ENCODE assay signal across 9 cellular contexts in genomic region chr16:88429387-88430184, GRCh38. TPM values are rescaled to one million over a fixed set of nuclear protein-coding genes. Genes with fewer than 3 reads are reported as not detected.
DNase-seq lines count a peak whose midpoint lies in the region; ATAC-seq, FAIRE-seq and TF ChIP-seq lines count a peak whose summit lies in the region.
"Had no signal": no experiment of that assay in that cellular context is flagged by ENCODE, and none has a peak within 500 bp of the region (broad histone marks: within the 10 kb centered on the region; RNA-seq: fewer than 3 reads in every experiment).

No MANE protein-coding gene starts in this region.

- H3K27me3 Mint-ChIP-seq in natural killer cell treated with Interleukin-12 subunit alpha and Interleukin-12 subunit beta and Interleukin-15 and Interleukin-18, amount 100 ng/mL, for 72 hours, result no peaks in the 10 kb centered on the region

- H3K36me3 ChIP-seq in right atrium auricular region, result no peaks in the 10 kb centered on the region
- no peaks in the 10 kb centered on the region for H3K36me3 ChIP-seq in WERI-Rb-1

- no peaks in the 10 kb centered on the region for H3K9me3 ChIP-seq in right atrium auricular region
- H3K9me3 ChIP-seq in WERI-Rb-1 (ENCODE audit: severe bottlenecking), result no peaks in the 10 kb centered on the region

- H3K27ac Mint-ChIP-seq in natural killer cell treated with Interleukin-12 subunit alpha and Interleukin-12 subunit beta and Interleukin-15 and Interleukin-18, amount 100 ng/mL, for 72 hours, result peak overlapping the region in 1 of 2 donors; percentile 51

- peaks cover 0 to 6% of the 10 kb centered on the region in 2 donors for H3K4me1 Mint-ChIP-seq in natural killer cell treated with Interleukin-12 subunit alpha and Interleukin-12 subunit beta and Interleukin-15 and Interleukin-18, amount 100 ng/mL, for 72 hours (ENCODE audit: low read depth in 2 of 2)

- no peaks in the 10 kb centered on the region for H3K9me3 Mint-ChIP-seq in natural killer cell treated with Interleukin-12 subunit alpha and Interleukin-12 subunit beta and Interleukin-15 and Interleukin-18, amount 100 ng/mL, for 72 hours

- no peak for DNase-seq in right atrium auricular region (ENCODE audit: low spot score)
- DNase-seq in Right ventricle myocardium inferior (ENCODE audit: missing footprints), result no peak
- no peak for DNase-seq in natural killer cell treated with Interleukin-12 subunit alpha and Interleukin-12 subunit beta and Interleukin-15 and Interleukin-18, amount 100 ng/mL, for 72 hours (ENCODE audit: low spot score)
- no peak for DNase-seq in WERI-Rb-1
- no peak for DNase-seq in D721Med (ENCODE audit: insufficient read length, low spot score)
- DNase-seq: aorta had no signal

- H3K27me3 ChIP-seq in right atrium auricular region (peaks cover 0 to 11% of the 10 kb centered on the region in 2 donors), WERI-Rb-1 (ENCODE audit: insufficient read depth, low read depth, severe bottlenecking) (no peaks in the 10 kb centered on the region)

- FAIRE-seq in D721Med (lab: Jason Lieb, UNC), result no peak

- intact Hi-C loops in Right ventricle myocardium inferior (cut with DNase I), result loop anchor here (10.0 kb wide), 1 partner anchor 445 kb away; no protein-coding TSS in a partner anchor

- no peaks in the 10 kb centered on the region for H3K36me3 Mint-ChIP-seq in natural killer cell treated with Interleukin-12 subunit alpha and Interleukin-12 subunit beta and Interleukin-15 and Interleukin-18, amount 100 ng/mL, for 72 hours

- H3K4me3 Mint-ChIP-seq in natural killer cell treated with Interleukin-12 subunit alpha and Interleukin-12 subunit beta and Interleukin-15 and Interleukin-18, amount 100 ng/mL, for 72 hours, result peak overlapping the region; percentile 67

- H3K4me3 ChIP-seq in right atrium auricular region (peak overlapping the region; percentile 32 to 58), WERI-Rb-1 (ENCODE audit: low read depth, low read length) (no peak overlapping the region)

- ATAC-seq in Right ventricle myocardium inferior (no peak), HG03175 (IDR thresholded peaks at IDR 0.05; ENCODE audit: unreplicated experiment) (no peak), HG02981 (IDR thresholded peaks at IDR 0.05; ENCODE audit: unreplicated experiment) (no peak)
- no peak for ATAC-seq in natural killer cell treated with Interleukin-12 subunit alpha and Interleukin-12 subunit beta and Interleukin-15 and Interleukin-18, amount 100 ng/mL, for 72 hours

- H3K27ac ChIP-seq in right atrium auricular region, result peak overlapping the region in 1 of 2 donors; percentile 39
- H3K27ac ChIP-seq in cingulate gyrus (ENCODE audit: low read depth, low read length), result peak overlapping the region; percentile 10
- H3K27ac ChIP-seq in WERI-Rb-1, result no peak overlapping the region

- no peak for TF ChIP-seq CTCF in right atrium auricular region (IDR thresholded peaks at IDR 0.05)
- no peak for TF ChIP-seq CTCF in WERI-Rb-1 (IDR thresholded peaks at IDR 0.05; ENCODE audit: low read depth, low read length)
- TF ChIP-seq CTCF in D721Med (IDR thresholded peaks at IDR 0.05; ENCODE audit: insufficient read depth, missing control alignments), result no peak

- H3K4me1 ChIP-seq in right atrium auricular region, result peaks cover 0 to 21% of the 10 kb centered on the region in 2 donors

RNA-seq across cellular contexts. Expression of gene ZFPM1, which starts 23.5 kb away (rescaled TPM):
- total RNA-seq in right atrium auricular region (1 to 10 TPM; 1.7 to 2.4 TPM), Right ventricle myocardium inferior (4.1 TPM)
- total RNA-seq in natural killer cell treated with Interleukin-12 subunit alpha and Interleukin-12 subunit beta and Interleukin-15 and Interleukin-18, amount 100 ng/mL, for 72 hours, result 10 to 100 TPM; 23.5 to 24.5 TPM

RNA-seq across cellular contexts. Expression of gene ZNF469, which starts 46.8 kb away (rescaled TPM):
- total RNA-seq in right atrium auricular region, result under 1 TPM; 0.56 to 0.83 TPM
- 0.92 TPM for total RNA-seq in Right ventricle myocardium inferior
- total RNA-seq in natural killer cell treated with Interleukin-12 subunit alpha and Interleukin-12 subunit beta and Interleukin-15 and Interleukin-18, amount 100 ng/mL, for 72 hours, result 1 to 10 TPM; 3.0 to 6.1 TPM
